Comparison of ENCODE assay signal across 8 cellular contexts in genomic region chrX:103586314-103586646, GRCh38. TPM values are rescaled to one million over a fixed set of nuclear protein-coding genes. Genes with fewer than 3 reads are reported as not detected.
DNase-seq lines count a peak whose midpoint lies in the region; ATAC-seq, FAIRE-seq and TF ChIP-seq lines count a peak whose summit lies in the region.

No MANE protein-coding gene starts in this region.

- ATAC-seq in GM19467 (IDR thresholded peaks at IDR 0.05; ENCODE audit: unreplicated experiment) = peak; percentile 23
- no peak for ATAC-seq in GM18861 (IDR thresholded peaks at IDR 0.05; ENCODE audit: unreplicated experiment)

- peak overlapping the region; percentile 87 for H3K4me3 ChIP-seq in NT2/D1 (ENCODE audit: insufficient read length, low read depth)
- H3K4me3 ChIP-seq in dorsolateral prefrontal cortex = peak overlapping the region; percentile 16 to 80 (median 64)

- peak overlapping the region in 57 of 59 donors; percentile 41 to 92 (median 86) for H3K27ac ChIP-seq in dorsolateral prefrontal cortex

- intact Hi-C loops in dorsolateral prefrontal cortex (cut with DNase I) = loop anchor here (2.0 to 10.0 kb wide), 3 partner anchors 21 to 99 kb away; partner anchors contain the start of genes MORF4L2 (in 1 of the 2), TCEAL1 (in 1 of the 2) and TCEAL3 (in 1 of the 2)

- H3K27me3 Mint-ChIP-seq in mesothelial cell of epicardium (ENCODE audit: low read depth) = peaks cover 2% of the 10 kb centered on the region

- TF ChIP-seq POLR2A in H54 (IDR thresholded peaks at IDR 0.05; ENCODE audit: low read depth, low read length) = no peak

- H3K4me1 Mint-ChIP-seq in mesothelial cell of epicardium = peaks cover 14% of the 10 kb centered on the region

- H3K9me3 Mint-ChIP-seq in mesothelial cell of epicardium = peaks cover 27% of the 10 kb centered on the region

- FAIRE-seq in H54 (lab: Jason Lieb, UNC) = no peak

- TF ChIP-seq CTCF in dorsolateral prefrontal cortex (IDR thresholded peaks at IDR 0.05 in 54 of 56, conservative IDR thresholded peaks at IDR 0.05 in 2 of 56; ENCODE audit: low read depth in 1 of 56, partially characterized antibody in 56 of 56) (no peak), mesothelial cell of epicardium (IDR thresholded peaks at IDR 0.05; ENCODE audit: unreplicated experiment) (no peak)

- no peaks in the 10 kb centered on the region for H3K36me3 Mint-ChIP-seq in mesothelial cell of epicardium

- peak overlapping the region; percentile 84 for H3K9ac ChIP-seq in NT2/D1 (ENCODE audit: insufficient read length, low read depth)

- DNase-seq in NT2/D1 (ENCODE audit: low read depth, low spot score) (no peak), dorsolateral prefrontal cortex (peak in 5 of 10 donors; percentile 7 to 45 (median 32)), mesothelial cell of epicardium (ENCODE audit: low spot score in 2 of 2, unreplicated experiment in 2 of 2) (no peak), NCI-H1092 (lab: John Stamatoyannopoulos, UW) (no peak), H54 (ENCODE audit: insufficient read length, low spot score) (no peak), NCI-H2081 treated with DMSO at 0.1 percent for 48 hours (lab: John Stamatoyannopoulos, UW) (no peak)

- H3K27me3 ChIP-seq in NT2/D1 (ENCODE audit: insufficient read depth, insufficient read length) (no peaks in the 10 kb centered on the region), dorsolateral prefrontal cortex (peaks cover 0 to 29% (median 0%) of the 10 kb centered on the region in 45 donors)

- peak overlapping the region; percentile 90 for H3K4me3 Mint-ChIP-seq in mesothelial cell of epicardium

- no peaks in the 10 kb centered on the region for H3K9me3 ChIP-seq in NT2/D1 (ENCODE audit: insufficient read depth, low read length)

- peak overlapping the region; percentile 92 for H3K27ac Mint-ChIP-seq in mesothelial cell of epicardium

- peaks cover 19% of the 10 kb centered on the region for H3K36me3 ChIP-seq in NT2/D1 (ENCODE audit: insufficient read depth, insufficient read length, low read length)

- no peaks in the 10 kb centered on the region for H3K4me1 ChIP-seq in NT2/D1 (ENCODE audit: insufficient read depth, insufficient read length)

RNA-seq across cellular contexts. Expression of gene TCEAL4, which starts 1.0 kb away (rescaled TPM):
- 100 to 1,000 TPM in 77 of 120 experiments, 10 to 100 TPM in 43; 75.8 to 142 (median 106) TPM for total RNA-seq in dorsolateral prefrontal cortex
- 59.8 to 64.6 TPM (median 63.1 TPM) in 3 replicates for total RNA-seq in mesothelial cell of epicardium

RNA-seq across cellular contexts. Expression of gene TCEAL3, which starts 21.5 kb away (rescaled TPM):
- 100 to 1,000 TPM in 3 of 120 experiments, 10 to 100 TPM in 117; 56.2 to 103 (median 76.7) TPM for total RNA-seq in dorsolateral prefrontal cortex
- 11.9 to 13.0 TPM (median 11.9 TPM) in 3 replicates for total RNA-seq in mesothelial cell of epicardium

RNA-seq across cellular contexts. Expression of gene TCEAL1, which starts 42.5 kb away (rescaled TPM):
- total RNA-seq in dorsolateral prefrontal cortex (10 to 100 TPM; 27.6 to 72.2 (median 53.4) TPM), mesothelial cell of epicardium (17.1 to 18.8 TPM (median 18.7 TPM) in 3 replicates)
